ENCODE assay signal across 14 cellular contexts in genomic region chr7:115747174-115747573, GRCh38.
DNase-seq lines count a peak whose midpoint lies in the region; ATAC-seq, FAIRE-seq and TF ChIP-seq lines count a peak whose summit lies in the region.
"Had no signal": no experiment of that assay in that cellular context is flagged by ENCODE, and none has a peak within 500 bp of the region (broad histone marks: within the 10 kb centered on the region; RNA-seq: fewer than 3 reads in every experiment).

No MANE protein-coding gene starts in this region.

- H2BK120ac ChIP-seq in H1 (replicated peaks; ENCODE audit: low read depth, low read length): no peak overlapping the region

- TF ChIP-seq POLR2A in H1 (IDR thresholded peaks at IDR 0.05; ENCODE audit: control extremely low read depth in 1 of 2, low read depth in 2 of 2, low read length in 2 of 2): no peak
- TF ChIP-seq POLR2A in gastroesophageal sphincter (IDR thresholded peaks at IDR 0.05): no peak

- H2AFZ ChIP-seq in H1 (ENCODE audit: low read length): peak overlapping the region; percentile 32; the same call in 1 of the 2 replicates

- H3K36me3 ChIP-seq in H1 (ENCODE audit: control insufficient read depth in 2 of 4, insufficient read depth in 4 of 4, low read length in 3 of 4) (no peaks in the 10 kb centered on the region), gastroesophageal sphincter (no peaks in the 10 kb centered on the region)

- no peak overlapping the region for H3K14ac ChIP-seq in H1 (ENCODE audit: insufficient read length)

- no peak overlapping the region for H2BK5ac ChIP-seq in H1 (ENCODE audit: low read depth, low read length)

- no peak overlapping the region for H2BK12ac ChIP-seq in H1 (ENCODE audit: low read depth, low read length)

- H4K8ac ChIP-seq in H1 (ENCODE audit: extremely low read depth, insufficient read depth, low read length): no peak overlapping the region

- H4K91ac ChIP-seq in H1 (replicated peaks; ENCODE audit: insufficient read length, low read length): no peak overlapping the region

- H4K20me1 ChIP-seq in H1 (replicated peaks in 1 of 2; ENCODE audit: control insufficient read depth in 1 of 2, insufficient read depth in 2 of 2, low read length in 2 of 2): no peaks in the 10 kb centered on the region

- FAIRE-seq in H1 (lab: Jason Lieb, UNC): no peak

- H3K4me2 ChIP-seq in H1 (ENCODE audit: insufficient read depth in 1 of 2, low read depth in 2 of 2, low read length in 2 of 2): no peak overlapping the region

- no peaks in the 10 kb centered on the region for H3K23me2 ChIP-seq in H1 (ENCODE audit: low read depth, low read length)

- POLR2A ChIA-PET in H1 (lab: Charles Lee; ENCODE audit: partially characterized antibody): no interaction called here

- H3K79me1 ChIP-seq in H1 (ENCODE audit: low read depth, low read length): no peaks in the 10 kb centered on the region

- H3K27ac ChIP-seq in H1 (ENCODE audit: low read depth, low read length) (no peak overlapping the region), gastroesophageal sphincter (peak overlapping the region in 1 of 4 donors; percentile 36)

- H3K79me2 ChIP-seq in H1 (ENCODE audit: control insufficient read depth in 1 of 2, insufficient read depth in 2 of 2, low read length in 2 of 2): no peaks in the 10 kb centered on the region

- H3K56ac ChIP-seq in H1 (replicated peaks; ENCODE audit: insufficient read length, low read depth, low read length): no peak overlapping the region

- no peaks in the 10 kb centered on the region for H3K27me3 ChIP-seq in H1 (replicated peaks in 1 of 4; ENCODE audit: control insufficient read depth in 3 of 4, extremely low read depth in 1 of 4, insufficient read depth in 3 of 4, low read length in 3 of 4)
- H3K27me3 ChIP-seq in gastroesophageal sphincter: no peaks in the 10 kb centered on the region

- no peak overlapping the region for H2BK20ac ChIP-seq in H1 (ENCODE audit: low read length)

- ATAC-seq in GM21526 (IDR thresholded peaks at IDR 0.05; ENCODE audit: low FRiP score, unreplicated experiment) (peak; percentile 60), gastroesophageal sphincter (no peak)
- ATAC-seq: activated CD8-positive, alpha-beta T cell treated with anti-CD3 and anti-CD28 coated beads for 36 hours; CD8-positive, alpha-beta T cell; sciatic nerve had no signal

- H3K23ac ChIP-seq in H1 (ENCODE audit: insufficient read length): no peak overlapping the region

- H4K5ac ChIP-seq in H1 (ENCODE audit: insufficient read length, low read depth, low read length): no peak overlapping the region

- no peak for TF ChIP-seq RAD21 in H1 (IDR thresholded peaks at IDR 0.05 in 1 of 2, conservative IDR thresholded peaks at IDR 0.05 in 1 of 2; ENCODE audit: low read depth in 2 of 2, low read length in 2 of 2)

- H3K9me3 ChIP-seq in H1 (ENCODE audit: insufficient read depth in 2 of 2, low read depth in 1 of 2, low read length in 1 of 2) (no peaks in the 10 kb centered on the region), gastroesophageal sphincter (no peaks in the 10 kb centered on the region)

- H2BK15ac ChIP-seq in H1 (ENCODE audit: low read length): no peak overlapping the region

- TF ChIP-seq EP300 in H1 (IDR thresholded peaks at IDR 0.05; ENCODE audit: borderline replicate concordance in 1 of 2, low read depth in 2 of 2, low read length in 2 of 2) (no peak), gastroesophageal sphincter (IDR thresholded peaks at IDR 0.05) (no peak)

- no peak overlapping the region for H3K9ac ChIP-seq in H1 (replicated peaks in 1 of 4; ENCODE audit: extremely low read depth in 1 of 4, low read depth in 3 of 4, low read length in 3 of 4)

- WGBS in H1 (ENCODE audit: extremely low coverage in 1 of 2, insufficient coverage in 1 of 2, insufficient read length in 1 of 2, insufficient replicate concordance in 2 of 2, low coverage in 1 of 2, low lambda C conversion rate in 2 of 2, missing lambda C conversion rate in 1 of 2), 2 experiments: 85% methylated on average over 4 of the region's 4 CpGs; no CpG with 5 or more reads in 1 of the 2 experiments
- 24 to 47% methylated on average over 4 of the region's 4 CpGs for WGBS in gastroesophageal sphincter (ENCODE audit: low coverage in 1 of 2), 2 donors

- H3K18ac ChIP-seq in H1 (ENCODE audit: extremely low read depth, low read length): no peak overlapping the region

- CTCF ChIA-PET in H1 (lab: Charles Lee; ENCODE audit: partially characterized antibody): interaction anchor here (1.2 to 1.4 kb wide), 2 partner anchors 98 to 162 kb away, joined by 3 to 4 read pairs; no protein-coding TSS in a partner anchor

- no peaks in the 10 kb centered on the region for H3K4me1 ChIP-seq in H1 (replicated peaks in 1 of 4; ENCODE audit: control insufficient read depth in 3 of 4, insufficient read depth in 4 of 4, low read length in 3 of 4)
- H3K4me1 ChIP-seq in gastroesophageal sphincter: peaks cover 0 to 5% (median 0%) of the 10 kb centered on the region in 3 donors

- no peak overlapping the region for H2AK5ac ChIP-seq in H1 (ENCODE audit: low read depth, low read length)

- DNase-seq in LHCN-M2 (ENCODE audit: low read depth) (peak; percentile 2), H1 (ENCODE audit: low read depth in 1 of 2, low spot score in 2 of 2) (no peak), renal cortical epithelial cell (ENCODE audit: low read depth) (peak; percentile 9), superior temporal gyrus (ENCODE audit: extremely low spot score) (no peak)
- DNase-seq in activated CD8-positive, alpha-beta memory T cell treated with anti-CD3 and anti-CD28 coated beads, Interleukin-2, amount 50 U/mL, for 4 hours: no peak
- DNase-seq: activated CD8-positive, alpha-beta T cell treated with anti-CD3 and anti-CD28 coated beads for 36 hours; CD8-positive, alpha-beta T cell; endodermal cell; NCI-H187 treated with DMSO at 0.1 percent for 48 hours; NCI-H774; SHP77 treated with DMSO at 0.1 percent for 48 hours had no signal

- no peak for TF ChIP-seq CTCF in H1 (IDR thresholded peaks at IDR 0.05; ENCODE audit: control extremely low read depth in 1 of 3, insufficient read depth in 1 of 3, low read depth in 1 of 3, low read length in 3 of 3)
- TF ChIP-seq CTCF in gastroesophageal sphincter (IDR thresholded peaks at IDR 0.05): no peak

- no peak overlapping the region for H3K4ac ChIP-seq in H1 (replicated peaks; ENCODE audit: insufficient read length, low read depth, low read length)

- H3K4me3 ChIP-seq in H1 (ENCODE audit: extremely low read depth in 1 of 4, insufficient read depth in 2 of 4, low read depth in 3 of 4, low read length in 4 of 4) (no peak overlapping the region), gastroesophageal sphincter (no peak overlapping the region)

TF ChIP-seq in H1, 55 proteins besides CTCF, POLR2A, EP300 and RAD21:
- no peak for TF ChIP-seq TAF7 (optimal IDR thresholded peaks at IDR 0.05; ENCODE audit: borderline replicate concordance, low read depth, low read length)
- TF ChIP-seq YY1 (IDR thresholded peaks at IDR 0.05; ENCODE audit: low read depth, low read length): no peak
- no peak for TF ChIP-seq KDM5A (IDR thresholded peaks at IDR 0.05; ENCODE audit: low read length)
- no peak for TF ChIP-seq CEBPB (IDR thresholded peaks at IDR 0.05; ENCODE audit: low read depth, low read length)
- no peak for TF ChIP-seq ASH2L (IDR thresholded peaks at IDR 0.05; ENCODE audit: low read length)
- TF ChIP-seq CBX5 (IDR thresholded peaks at IDR 0.05; ENCODE audit: low read depth, low read length): no peak
- no peak for TF ChIP-seq SUZ12 (IDR thresholded peaks at IDR 0.05; ENCODE audit: low read length)
- TF ChIP-seq RFX5 (IDR thresholded peaks at IDR 0.05; ENCODE audit: borderline replicate concordance, low read depth, low read length): no peak
- no peak for TF ChIP-seq TCF12 (IDR thresholded peaks at IDR 0.05; ENCODE audit: low read depth, low read length)
TF ChIP-seq in H1: peak in this region for 0.

Comparison
In these comparisons a context has a peak if more than half of its experiments do, and no peak if none do; other contexts are left out.
1. DNase-seq: peak in LHCN-M2 (single experiment) and renal cortical epithelial cell (single experiment); none in H1 (0 of 2), activated CD8-positive, alpha-beta memory T cell treated with anti-CD3 and anti-CD28 coated beads, Interleukin-2, amount 50 U/mL, for 4 hours (single experiment) and superior temporal gyrus (single experiment).